ENCODE assay signal across 8 cellular contexts in genomic region chr12:49055978-49056754, GRCh38. TPM values are rescaled to one million over a fixed set of nuclear protein-coding genes. Genes with fewer than 3 reads are reported as not detected.
DNase-seq lines count a peak whose midpoint lies in the region; ATAC-seq lines count a peak whose summit lies in the region.

No MANE protein-coding gene starts in this region.

- H4K8ac ChIP-seq in trophoblast cell (ENCODE audit: low read depth, low read length) = no peak overlapping the region

- H3K4me3 ChIP-seq in BLaER1 treated with 17β-estradiol and CSF1 and Interleukin-3, amounts not matched to agents 10 nM and 100 nM = peak overlapping the region; percentile 91 to 100 (median 98)
- H3K4me3 ChIP-seq in trophoblast cell (ENCODE audit: low read depth, low read length) = no peak overlapping the region

- H4K12ac ChIP-seq in trophoblast cell (ENCODE audit: low read depth, low read length) = no peak overlapping the region

- H3K27me3 ChIP-seq in BLaER1 treated with 17β-estradiol and CSF1 and Interleukin-3, amounts not matched to agents 10 nM and 100 nM = no peaks in the 10 kb centered on the region
- no peaks in the 10 kb centered on the region for H3K27me3 ChIP-seq in trophoblast cell (ENCODE audit: insufficient read depth, low read length)

- H3K23ac ChIP-seq in trophoblast cell (ENCODE audit: low read length) = no peak overlapping the region

- no peak overlapping the region for H3K18ac ChIP-seq in trophoblast cell (ENCODE audit: low read length)

- H3K4me3 Mint-ChIP-seq in activated naive CD8-positive, alpha-beta T cell treated with anti-CD3 and anti-CD28 coated beads for 36 hours = peak overlapping the region; percentile 96

- H2AFZ ChIP-seq in trophoblast cell (ENCODE audit: insufficient read depth, low read length, poor library complexity) = no peak overlapping the region

- H4K91ac ChIP-seq in trophoblast cell (ENCODE audit: low read depth, low read length) = no peak overlapping the region

- H3K4me1 ChIP-seq in BLaER1 treated with 17β-estradiol and CSF1 and Interleukin-3, amounts not matched to agents 10 nM and 100 nM = peaks cover 27 to 32% (median 30%) of the 10 kb centered on the region in 10 experiments
- H3K4me1 ChIP-seq in trophoblast cell (ENCODE audit: control insufficient read depth in 1 of 2, insufficient read depth in 2 of 2, low read length in 2 of 2) = peaks cover 14 to 23% of the 10 kb centered on the region in 2 experiments

- H2BK12ac ChIP-seq in trophoblast cell (ENCODE audit: low read length) = no peak overlapping the region

- DNase-seq in RPMI8226 (peak; percentile 40), Right ventricle myocardium superior (peak; percentile 54), trophoblast cell (peak; percentile 72 to 75), NCI-H2171 treated with DMSO at 0.1 percent for 48 hours (lab: John Stamatoyannopoulos, UW) (no peak)
- DNase-seq in activated naive CD8-positive, alpha-beta T cell treated with anti-CD3 and anti-CD28 coated beads for 36 hours = peak; percentile 52

- H2AK5ac ChIP-seq in trophoblast cell (ENCODE audit: low read length) = no peak overlapping the region

- H3K9me3 ChIP-seq in BLaER1 treated with 17β-estradiol and CSF1 and Interleukin-3, amounts not matched to agents 10 nM and 100 nM (replicated peaks in 1 of 11) = no peaks in the 10 kb centered on the region
- H3K9me3 ChIP-seq in trophoblast cell (ENCODE audit: insufficient read depth, low read depth, low read length) = no peaks in the 10 kb centered on the region

- H3K4me1 Mint-ChIP-seq in activated naive CD8-positive, alpha-beta T cell treated with anti-CD3 and anti-CD28 coated beads for 36 hours = peaks cover 41% of the 10 kb centered on the region

- H3K36me3 ChIP-seq in BLaER1 treated with 17β-estradiol and CSF1 and Interleukin-3, amounts not matched to agents 10 nM and 100 nM = peaks cover 43 to 47% (median 47%) of the 10 kb centered on the region in 11 experiments
- peaks cover 38 to 46% of the 10 kb centered on the region in 2 experiments for H3K36me3 ChIP-seq in trophoblast cell (ENCODE audit: control insufficient read depth in 1 of 2, insufficient read depth in 2 of 2, low read length in 2 of 2)

- peak overlapping the region; percentile 67 for H3K4ac ChIP-seq in trophoblast cell (ENCODE audit: low read depth, low read length)

- H3K79me2 ChIP-seq in trophoblast cell (ENCODE audit: control insufficient read depth, insufficient read depth, low read length, poor library complexity) = peaks cover 37% of the 10 kb centered on the region

- peak overlapping the region; percentile 74 for H3K27ac Mint-ChIP-seq in activated naive CD8-positive, alpha-beta T cell treated with anti-CD3 and anti-CD28 coated beads for 36 hours

- ATAC-seq in GM18870 (IDR thresholded peaks at IDR 0.05; ENCODE audit: unreplicated experiment) (peak; percentile 71), HG03103 (IDR thresholded peaks at IDR 0.05; ENCODE audit: low read depth, unreplicated experiment) (peak; percentile 49), Right ventricle myocardium superior (ENCODE audit: poor library complexity) (peak; percentile 47)

- H3K9ac ChIP-seq in BLaER1 treated with 17β-estradiol and CSF1 and Interleukin-3, amounts not matched to agents 10 nM and 100 nM = peak overlapping the region; percentile 96 to 100 (median 99)
- H3K9ac ChIP-seq in trophoblast cell (ENCODE audit: low read length) = no peak overlapping the region

- WGBS in trophoblast cell (ENCODE audit: extremely low coverage, insufficient coverage, insufficient read length) = no CpG with 5 or more reads among the region's 7 CpGs

- intact Hi-C loops in Right ventricle myocardium superior (cut with DNase I) = no loop called here

- peak overlapping the region; percentile 96 to 100 (median 99); a peak in 21 of 22 replicates for H3K27ac ChIP-seq in BLaER1 treated with 17β-estradiol and CSF1 and Interleukin-3, amounts not matched to agents 10 nM and 100 nM
- no peak overlapping the region for H3K27ac ChIP-seq in trophoblast cell (ENCODE audit: low read depth, low read length)

- H3K79me1 ChIP-seq in trophoblast cell (ENCODE audit: low read length) = peaks cover 18% of the 10 kb centered on the region

- H3K9me3 Mint-ChIP-seq in activated naive CD8-positive, alpha-beta T cell treated with anti-CD3 and anti-CD28 coated beads for 36 hours = no peaks in the 10 kb centered on the region

- H3K36me3 Mint-ChIP-seq in activated naive CD8-positive, alpha-beta T cell treated with anti-CD3 and anti-CD28 coated beads for 36 hours = peaks cover 20% of the 10 kb centered on the region

- H2BK120ac ChIP-seq in trophoblast cell (ENCODE audit: insufficient read depth, low read length, poor library complexity) = no peak overlapping the region

- no peaks in the 10 kb centered on the region for H3K27me3 Mint-ChIP-seq in activated naive CD8-positive, alpha-beta T cell treated with anti-CD3 and anti-CD28 coated beads for 36 hours

- H4K20me1 ChIP-seq in BLaER1 treated with 17β-estradiol and CSF1 and Interleukin-3, amounts not matched to agents 10 nM and 100 nM = peaks cover 74 to 89% (median 79%) of the 10 kb centered on the region in 11 experiments

- H3K4me2 ChIP-seq in BLaER1 treated with 17β-estradiol and CSF1 and Interleukin-3, amounts not matched to agents 10 nM and 100 nM = peak overlapping the region; percentile 91 to 100 (median 98)
- peak overlapping the region; percentile 32 for H3K4me2 ChIP-seq in trophoblast cell (ENCODE audit: low read length)

- H3K14ac ChIP-seq in trophoblast cell (ENCODE audit: low read length) = no peak overlapping the region

- no peak overlapping the region for H2BK5ac ChIP-seq in trophoblast cell (ENCODE audit: low read depth, low read length, poor library complexity)

RNA-seq across cellular contexts. Expression of gene KMT2D, which starts 4.4 kb away (rescaled TPM):
- total RNA-seq in activated naive CD8-positive, alpha-beta T cell treated with anti-CD3 and anti-CD28 coated beads for 36 hours = 10 to 100 TPM; 45.3 to 47.5 TPM
- 38.1 TPM for total RNA-seq in Right ventricle myocardium superior
- polyA plus RNA-seq in trophoblast cell (2013) = 21.1 and 21.8 TPM in 2 replicates

RNA-seq across cellular contexts. Expression of gene RHEBL1, which starts 13.6 kb away (rescaled TPM):
- 10 to 100 TPM; 11.0 to 13.2 TPM for total RNA-seq in activated naive CD8-positive, alpha-beta T cell treated with anti-CD3 and anti-CD28 coated beads for 36 hours
- 0.48 TPM for total RNA-seq in Right ventricle myocardium superior
- 0.89 and 1.0 TPM in 2 replicates for polyA plus RNA-seq in trophoblast cell (2013)

RNA-seq across cellular contexts. Expression of gene PRKAG1, which starts 37.6 kb away (rescaled TPM):
- total RNA-seq in activated naive CD8-positive, alpha-beta T cell treated with anti-CD3 and anti-CD28 coated beads for 36 hours = 10 to 100 TPM; 57.9 to 60.9 TPM
- total RNA-seq in Right ventricle myocardium superior = 92.8 TPM
- polyA plus RNA-seq in trophoblast cell (2013) = 44.8 and 45.0 TPM in 2 replicates

RNA-seq across cellular contexts. Expression of gene DHH, which starts 38.4 kb away (rescaled TPM):
- not detected for total RNA-seq in activated naive CD8-positive, alpha-beta T cell treated with anti-CD3 and anti-CD28 coated beads for 36 hours
- 0.32 TPM for total RNA-seq in Right ventricle myocardium superior
- polyA plus RNA-seq in trophoblast cell (2013) = 0.11 and 0.12 TPM in 2 replicates

RNA-seq across cellular contexts. Expression of gene LMBR1L, which starts 54.5 kb away (rescaled TPM):
- total RNA-seq in activated naive CD8-positive, alpha-beta T cell treated with anti-CD3 and anti-CD28 coated beads for 36 hours = 10 to 100 TPM; 21.9 to 25.4 TPM
- 30.0 TPM for total RNA-seq in Right ventricle myocardium superior
- 29.4 and 33.5 TPM in 2 replicates for polyA plus RNA-seq in trophoblast cell (2013)
